Comparison of ENCODE assay signal across 7 cellular contexts in genomic region chr6:89081129-89081422, GRCh38. TPM values are rescaled to one million over a fixed set of nuclear protein-coding genes. Genes with fewer than 3 reads are reported as not detected.
DNase-seq lines count a peak whose midpoint lies in the region; ATAC-seq and TF ChIP-seq lines count a peak whose summit lies in the region.

No MANE protein-coding gene starts in this region.

- H3K36me3 ChIP-seq in iPS DF 6.9 (ENCODE audit: control insufficient read depth, insufficient read depth, low read length) (no peaks in the 10 kb centered on the region; the same call in 1 of the 2 replicates), stomach (peaks cover 22 to 25% (median 24%) of the 10 kb centered on the region in 4 donors)

- DNase-seq in activated T-helper 1 cell treated with anti-CD3 and anti-CD28 coated beads, Interleukin-12 subunit alpha, Interleukin-12 subunit beta, Interleukin-2, Interleukin-4 antibody, amounts not matched to agents 30 ng/mL and 10 ng/mL and 1 ng/mL, durations not matched to agents 14 hours and 24 hours and 36 hours (ENCODE audit: low spot score) = no peak
- DNase-seq in iPS DF 6.9 (ENCODE audit: low read depth, low spot score) (no peak), stomach (no peak), islet precursor cell (no peak), hepatic stellate cell (ENCODE audit: low spot score) (no peak)

- peak overlapping the region; percentile 95 for H3K4me3 Mint-ChIP-seq in activated T-helper 1 cell treated with anti-CD3 and anti-CD28 coated beads, Interleukin-12 subunit alpha, Interleukin-12 subunit beta, Interleukin-2, Interleukin-4 antibody, amounts not matched to agents 30 ng/mL and 10 ng/mL and 1 ng/mL, durations not matched to agents 14 hours and 24 hours and 36 hours

- peaks cover 39% of the 10 kb centered on the region for H3K4me1 Mint-ChIP-seq in activated T-helper 1 cell treated with anti-CD3 and anti-CD28 coated beads, Interleukin-12 subunit alpha, Interleukin-12 subunit beta, Interleukin-2, Interleukin-4 antibody, amounts not matched to agents 30 ng/mL and 10 ng/mL and 1 ng/mL, durations not matched to agents 14 hours and 24 hours and 36 hours (ENCODE audit: low read depth)

- peaks cover 27% of the 10 kb centered on the region for H3K36me3 Mint-ChIP-seq in activated T-helper 1 cell treated with anti-CD3 and anti-CD28 coated beads, Interleukin-12 subunit alpha, Interleukin-12 subunit beta, Interleukin-2, Interleukin-4 antibody, amounts not matched to agents 30 ng/mL and 10 ng/mL and 1 ng/mL, durations not matched to agents 14 hours and 24 hours and 36 hours (ENCODE audit: low read depth)

- peak overlapping the region; percentile 60 for H3K4me3 ChIP-seq in iPS DF 6.9 (ENCODE audit: low read length)
- H3K4me3 ChIP-seq in stomach = peak overlapping the region; percentile 54 to 100 (median 93)

- H3K4me1 ChIP-seq in iPS DF 6.9 (ENCODE audit: control insufficient read depth, insufficient read depth, low read length) (peaks cover 1% of the 10 kb centered on the region; the same call in 1 of the 2 replicates), stomach (peaks cover 19 to 45% (median 34%) of the 10 kb centered on the region in 4 donors)

- WGBS in iPS DF 6.9 (ENCODE audit: insufficient coverage, insufficient read length) = no CpG with 5 or more reads among the region's 36 CpGs
- WGBS in stomach, 5 donors = 0 to 2% (median 0%) methylated on average over 11 to 36 of the region's 36 CpGs

- H3K27me3 ChIP-seq in iPS DF 6.9 (ENCODE audit: control insufficient read depth, insufficient read depth, low read length) (no peaks in the 10 kb centered on the region), stomach (no peaks in the 10 kb centered on the region)

- peak overlapping the region; percentile 98 for H3K27ac Mint-ChIP-seq in activated T-helper 1 cell treated with anti-CD3 and anti-CD28 coated beads, Interleukin-12 subunit alpha, Interleukin-12 subunit beta, Interleukin-2, Interleukin-4 antibody, amounts not matched to agents 30 ng/mL and 10 ng/mL and 1 ng/mL, durations not matched to agents 14 hours and 24 hours and 36 hours

- ATAC-seq in GM19452 (IDR thresholded peaks at IDR 0.05; ENCODE audit: unreplicated experiment) (peak; percentile 17), HG03159 (IDR thresholded peaks at IDR 0.05; ENCODE audit: unreplicated experiment) (peak; percentile 21)

- TF ChIP-seq CTCF in stomach (IDR thresholded peaks at IDR 0.05) = no peak

- no peak for TF ChIP-seq POLR2A in stomach (IDR thresholded peaks at IDR 0.05)

- no peaks in the 10 kb centered on the region for H3K9me3 Mint-ChIP-seq in activated T-helper 1 cell treated with anti-CD3 and anti-CD28 coated beads, Interleukin-12 subunit alpha, Interleukin-12 subunit beta, Interleukin-2, Interleukin-4 antibody, amounts not matched to agents 30 ng/mL and 10 ng/mL and 1 ng/mL, durations not matched to agents 14 hours and 24 hours and 36 hours

- no peaks in the 10 kb centered on the region for H3K9me3 ChIP-seq in iPS DF 6.9 (ENCODE audit: control insufficient read depth, insufficient read depth, low read length)
- no peaks in the 10 kb centered on the region for H3K9me3 ChIP-seq in stomach

- H3K27ac ChIP-seq in iPS DF 6.9 (ENCODE audit: low read length) = no peak overlapping the region
- peak overlapping the region; percentile 99 to 100 (median 100) for H3K27ac ChIP-seq in stomach

- no peaks in the 10 kb centered on the region for H3K27me3 Mint-ChIP-seq in activated T-helper 1 cell treated with anti-CD3 and anti-CD28 coated beads, Interleukin-12 subunit alpha, Interleukin-12 subunit beta, Interleukin-2, Interleukin-4 antibody, amounts not matched to agents 30 ng/mL and 10 ng/mL and 1 ng/mL, durations not matched to agents 14 hours and 24 hours and 36 hours (ENCODE audit: insufficient read depth)

- no peak for TF ChIP-seq EP300 in stomach (IDR thresholded peaks at IDR 0.05)

- intact Hi-C loops in activated T-helper 1 cell treated with anti-CD3 and anti-CD28 coated beads, Interleukin-12 subunit alpha, Interleukin-12 subunit beta, Interleukin-2, Interleukin-4 antibody, amounts not matched to agents 30 ng/mL and 10 ng/mL and 1 ng/mL, durations not matched to agents 14 hours and 24 hours and 36 hours (cut with micrococcal nuclease) = loop anchor here (1.0 to 5.0 kb wide), 5 partner anchors 276 to 1926 kb away; partner anchors contain the start of genes AKIRIN2, LYRM2 and ZNF292
- intact Hi-C loops in stomach (cut with DNase I; ENCODE audit: low total_unique reads) = no loop called here

RNA-seq across cellular contexts. Expression of gene PNRC1, which starts 0.5 kb away (rescaled TPM):
- 45.6 and 47.6 TPM in 2 replicates for total RNA-seq in activated T-helper 1 cell treated with anti-CD3 and anti-CD28 coated beads, Interleukin-12 subunit alpha, Interleukin-12 subunit beta, Interleukin-2, Interleukin-4 antibody, amounts not matched to agents 30 ng/mL and 10 ng/mL and 1 ng/mL, durations not matched to agents 14 hours and 24 hours and 36 hours
- total RNA-seq in stomach = 100 to 1,000 TPM; 125 to 265 (median 158) TPM
- 10 to 100 TPM; 38.5 to 76.7 (median 49.2) TPM for polyA plus RNA-seq in stomach

RNA-seq across cellular contexts. Expression of gene SRSF12, which starts 36.8 kb away (rescaled TPM):
- 0.07 and 0.10 TPM in 2 replicates for total RNA-seq in activated T-helper 1 cell treated with anti-CD3 and anti-CD28 coated beads, Interleukin-12 subunit alpha, Interleukin-12 subunit beta, Interleukin-2, Interleukin-4 antibody, amounts not matched to agents 30 ng/mL and 10 ng/mL and 1 ng/mL, durations not matched to agents 14 hours and 24 hours and 36 hours
- total RNA-seq in stomach = 1 to 10 TPM in 1 of 5 donors, not detected in 4; 6.8 TPM
- polyA plus RNA-seq in stomach = under 1 TPM in 2 of 3 donors, not detected in 1; 0.38 to 0.44 TPM
